In genomic region chr17:42118545-42118944, GRCh38 we compare ENCODE assay signal across 9 cellular contexts. TPM values are rescaled to one million over a fixed set of nuclear protein-coding genes. Genes with fewer than 3 reads are reported as not detected.
DNase-seq lines count a peak whose midpoint lies in the region; ATAC-seq, FAIRE-seq and TF ChIP-seq lines count a peak whose summit lies in the region.
"Had no signal": no experiment of that assay in that cellular context is flagged by ENCODE, and none has a peak within 500 bp of the region (broad histone marks: within the 10 kb centered on the region; RNA-seq: fewer than 3 reads in every experiment).

No MANE protein-coding gene starts in this region.

- intact Hi-C loops in body of pancreas (cut with DNase I): loop anchor here (5.0 kb wide), 2 partner anchors 91 to 156 kb away; no protein-coding TSS in a partner anchor

- TF ChIP-seq POLR2A in GM12892 (IDR thresholded peaks at IDR 0.05; ENCODE audit: low read depth, low read length) (no peak), body of pancreas (IDR thresholded peaks at IDR 0.05) (no peak)

- peaks cover 21% of the 10 kb centered on the region for H3K4me1 Mint-ChIP-seq in neural crest cell

- H3K27me3 Mint-ChIP-seq in neural crest cell (ENCODE audit: low read depth): no peaks in the 10 kb centered on the region

- peak overlapping the region; percentile 77 for H3K4me3 Mint-ChIP-seq in neural crest cell

- no peak overlapping the region for H3K4me3 ChIP-seq in BE2C (ENCODE audit: low read depth, low read length)
- H3K4me3 ChIP-seq in body of pancreas: no peak overlapping the region
- H3K4me3 ChIP-seq: mucosa of descending colon had no signal

- H3K36me3 ChIP-seq in BE2C (peaks cover 31% of the 10 kb centered on the region), body of pancreas (replicated peaks in 1 of 2; ENCODE audit: insufficient read depth in 1 of 2, low read depth in 2 of 2) (peaks cover 0 to 2% of the 10 kb centered on the region in 2 donors)

- H3K27me3 ChIP-seq in BE2C (no peaks in the 10 kb centered on the region), body of pancreas (no peaks in the 10 kb centered on the region)

- ATAC-seq in body of pancreas: no peak
- no peak for ATAC-seq in GM19467 (IDR thresholded peaks at IDR 0.05; ENCODE audit: unreplicated experiment)
- ATAC-seq in HG03571 (IDR thresholded peaks at IDR 0.05; ENCODE audit: unreplicated experiment): no peak
- no peak for ATAC-seq in GM18520 (IDR thresholded peaks at IDR 0.05; ENCODE audit: unreplicated experiment)
- ATAC-seq: mucosa of descending colon had no signal

- no peak overlapping the region for H3K27ac ChIP-seq in body of pancreas

- DNase-seq in BE2C (peak; percentile 62), GM12892 (ENCODE audit: insufficient read length) (no peak), SK-MEL-5 (ENCODE audit: low read depth, low spot score) (peak; percentile 62), body of pancreas (peak in 3 of 4 donors; percentile 53 to 66 (median 54)), neural crest cell (ENCODE audit: low read depth, low spot score) (no peak)

- H3K9me3 Mint-ChIP-seq in neural crest cell: no peaks in the 10 kb centered on the region

- peaks cover 4% of the 10 kb centered on the region; the same call in 1 of the 2 replicates for H3K4me1 ChIP-seq in BE2C
- peaks cover 44% of the 10 kb centered on the region for H3K4me1 ChIP-seq in body of pancreas

- H3K9me3 ChIP-seq in BE2C (no peaks in the 10 kb centered on the region), body of pancreas (no peaks in the 10 kb centered on the region)
- H3K9me3 ChIP-seq: mucosa of descending colon had no signal

- no peak overlapping the region for H3K27ac Mint-ChIP-seq in neural crest cell (ENCODE audit: unreplicated experiment)

- peaks cover 2% of the 10 kb centered on the region for H3K36me3 Mint-ChIP-seq in neural crest cell (ENCODE audit: low read depth)

- peak; percentile 73 for FAIRE-seq in GM12892 (lab: Jason Lieb, UNC)

- in situ Hi-C loops in SK-MEL-5 (cut with HindIII; ENCODE audit: low pct_unique_long_range_greater_than_20kb, low sequenced_read_pairs): no loop called here

- WGBS in body of pancreas, 2 donors: 69 to 70% methylated on average over 2 of the region's 2 CpGs

- TF ChIP-seq CTCF in BE2C (IDR thresholded peaks at IDR 0.05; ENCODE audit: low read depth, low read length) (peak; percentile 66), body of pancreas (IDR thresholded peaks at IDR 0.05) (peak; percentile 23 to 56 (median 44)), neural crest cell (conservative IDR thresholded peaks at IDR 0.05) (peak; percentile 47)

RNA-seq across cellular contexts. Expression of gene KAT2A, which starts 2.6 kb away (rescaled TPM):
- 65.6 TPM for polyA plus RNA-seq in BE2C (2012; ENCODE audit: insufficient read depth, insufficient read length, low read depth)
- polyA plus RNA-seq in GM12892 (2012; ENCODE audit: missing spikeins): 28.6 TPM
- total RNA-seq in SK-MEL-5 (2014; rRNA removed; shearing (Covaris generic)): 12.9 and 14.7 TPM in 2 replicates
- 30.2 and 33.9 TPM in 2 replicates for polyA plus RNA-seq in SK-MEL-5 (2015; cell fraction: cytosol; rRNA removed)
- 788 and 824 TPM in 2 replicates for polyA plus RNA-seq in SK-MEL-5 (2015; cell fraction: nucleus; rRNA removed)
- total RNA-seq in body of pancreas: 10 to 100 TPM; 50.6 to 58.7 TPM
- 41.9 and 43.6 TPM in 2 replicates for total RNA-seq in neural crest cell

RNA-seq across cellular contexts. Expression of gene HSPB9, which starts 4.1 kb away (rescaled TPM):
- polyA plus RNA-seq in BE2C (2012; ENCODE audit: insufficient read depth, insufficient read length, low read depth): 0.68 TPM
- polyA plus RNA-seq in GM12892 (2012; ENCODE audit: missing spikeins): not detected
- total RNA-seq in SK-MEL-5 (2014; rRNA removed; shearing (Covaris generic)): not detected in 2 replicates
- not detected in 2 replicates for polyA plus RNA-seq in SK-MEL-5 (2015; cell fraction: cytosol; rRNA removed)
- 0.15 TPM in 1 of 2 replicates, not detected in the other for polyA plus RNA-seq in SK-MEL-5 (2015; cell fraction: nucleus; rRNA removed)
- total RNA-seq in body of pancreas: 1 to 10 TPM in 1 of 2 donors, not detected in 1; 1.8 TPM
- 0.16 and 0.40 TPM in 2 replicates for total RNA-seq in neural crest cell

RNA-seq across cellular contexts. Expression of gene DHX58, which starts 6.0 kb away (rescaled TPM):
- polyA plus RNA-seq in BE2C (2012; ENCODE audit: insufficient read depth, insufficient read length, low read depth): not detected
- 23.2 TPM for polyA plus RNA-seq in GM12892 (2012; ENCODE audit: missing spikeins)
- total RNA-seq in SK-MEL-5 (2014; rRNA removed; shearing (Covaris generic)): 5.8 and 7.0 TPM in 2 replicates
- polyA plus RNA-seq in SK-MEL-5 (2015; cell fraction: cytosol; rRNA removed): 4.9 and 7.4 TPM in 2 replicates
- 59.2 and 63.9 TPM in 2 replicates for polyA plus RNA-seq in SK-MEL-5 (2015; cell fraction: nucleus; rRNA removed)
- total RNA-seq in body of pancreas: 10 to 100 TPM in 1 of 2 donors, 1 to 10 TPM in 1; 5.7 to 19.1 TPM
- 0.50 TPM in 1 of 2 replicates, not detected in the other for total RNA-seq in neural crest cell

RNA-seq across cellular contexts. Expression of gene ZNF385C, which starts 20.3 kb away (rescaled TPM):
- polyA plus RNA-seq in BE2C (2012; ENCODE audit: insufficient read depth, insufficient read length, low read depth): 2.4 TPM
- polyA plus RNA-seq in GM12892 (2012; ENCODE audit: missing spikeins): 0.70 TPM
- total RNA-seq in SK-MEL-5 (2014; rRNA removed; shearing (Covaris generic)): 0.19 and 0.45 TPM in 2 replicates
- polyA plus RNA-seq in SK-MEL-5 (2015; cell fraction: cytosol; rRNA removed): 0.67 and 0.79 TPM in 2 replicates
- 1.2 and 2.0 TPM in 2 replicates for polyA plus RNA-seq in SK-MEL-5 (2015; cell fraction: nucleus; rRNA removed)
- 1 to 10 TPM in 1 of 2 donors, not detected in 1; 1.3 TPM for total RNA-seq in body of pancreas
- total RNA-seq in neural crest cell: 1.3 and 1.7 TPM in 2 replicates

RNA-seq across cellular contexts. Expression of gene RAB5C, which starts 36.2 kb away (rescaled TPM):
- polyA plus RNA-seq in BE2C (2012; ENCODE audit: insufficient read depth, insufficient read length, low read depth): 319 TPM
- 34.2 TPM for polyA plus RNA-seq in GM12892 (2012; ENCODE audit: missing spikeins)
- 166 and 195 TPM in 2 replicates for total RNA-seq in SK-MEL-5 (2014; rRNA removed; shearing (Covaris generic))
- 398 and 408 TPM in 2 replicates for polyA plus RNA-seq in SK-MEL-5 (2015; cell fraction: cytosol; rRNA removed)
- 101 and 106 TPM in 2 replicates for polyA plus RNA-seq in SK-MEL-5 (2015; cell fraction: nucleus; rRNA removed)
- total RNA-seq in body of pancreas: 10 to 100 TPM; 21.1 to 37.1 TPM
- 97.6 and 99.0 TPM in 2 replicates for total RNA-seq in neural crest cell

Comparison
In these comparisons a context has a peak if more than half of its experiments do, and no peak if none do; other contexts are left out.
1. DNase-seq: peak in BE2C (single experiment), SK-MEL-5 (single experiment) and body of pancreas (3 of 4); none in GM12892 (single experiment) and neural crest cell (single experiment).
2. Peak in every context shown above with its lines, with median percentiles within 50 percentile points of each other: CTCF ChIP-seq.